19 cellular contexts compared by ENCODE assay signal in genomic region chr3:25751691-25752090, GRCh38. TPM values are rescaled to one million over a fixed set of nuclear protein-coding genes. Genes with fewer than 3 reads are reported as not detected.
DNase-seq lines count a peak whose midpoint lies in the region; ATAC-seq, FAIRE-seq and TF ChIP-seq lines count a peak whose summit lies in the region.
"Had no signal": no experiment of that assay in that cellular context is flagged by ENCODE, and none has a peak within 500 bp of the region (broad histone marks: within the 10 kb centered on the region; RNA-seq: fewer than 3 reads in every experiment).

No MANE protein-coding gene starts in this region.

- POLR2A ChIA-PET in HepG2 (lab: Yijun Ruan, JAX): no interaction called here

- H3K4ac ChIP-seq in mesendoderm (ENCODE audit: low read depth, low read length): no peak overlapping the region

- H3K36me3 ChIP-seq in HepG2 (replicated peaks in 1 of 2; ENCODE audit: control insufficient read depth in 1 of 2, insufficient read depth in 2 of 2, low read length in 2 of 2) (peaks cover 10 to 48% of the 10 kb centered on the region in 2 experiments), right lobe of liver (peaks cover 0 to 25% (median 14%) of the 10 kb centered on the region in 4 donors), SK-N-MC (ENCODE audit: insufficient read depth, low read length) (peaks cover 17% of the 10 kb centered on the region; the same call in 1 of the 2 replicates), mesendoderm (ENCODE audit: control insufficient read depth, insufficient read depth, low read length) (no peaks in the 10 kb centered on the region)
- H3K36me3 ChIP-seq: BE2C had no signal

- TF ChIP-seq CTCF in HepG2 (CRISPR knock-in tag; IDR thresholded peaks at IDR 0.05): no peak
- TF ChIP-seq CTCF in right lobe of liver (IDR thresholded peaks at IDR 0.05): no peak

- no TSS peak for BruUV-seq in HepG2 (replicated peaks; lab: Mats Ljungman, UMichigan)

- WGBS in HepG2 (ENCODE audit: low lambda C conversion rate): 94% methylated on average over 1 of the region's 1 CpG
- WGBS in right lobe of liver (ENCODE audit: insufficient coverage, low coverage, low lambda C conversion rate, missing lambda C conversion rate): 67% methylated on average over 1 of the region's 1 CpG
- no CpG with 5 or more reads among the region's 1 CpG for WGBS in mesendoderm (ENCODE audit: extremely low coverage, insufficient coverage, low lambda C conversion rate)

- no peak overlapping the region for H2AFZ ChIP-seq in HepG2 (ENCODE audit: low read length)
- H2AFZ ChIP-seq: GM23248 had no signal

- no peaks in the 10 kb centered on the region for H3K79me1 ChIP-seq in mesendoderm (ENCODE audit: low read length)

- no peak for TF ChIP-seq RAD21 in HepG2 (CRISPR knock-in tag; IDR thresholded peaks at IDR 0.05)

- no peak overlapping the region for H3K4me2 ChIP-seq in HepG2 (ENCODE audit: low read depth, low read length)
- H3K4me2 ChIP-seq in mesendoderm (ENCODE audit: low read length): no peak overlapping the region

- H3K9me3 ChIP-seq in HepG2 (ENCODE audit: low read length) (no peaks in the 10 kb centered on the region), right lobe of liver (no peaks in the 10 kb centered on the region), SK-N-MC (ENCODE audit: low read depth, low read length) (no peaks in the 10 kb centered on the region)
- H3K9me3 ChIP-seq: BE2C, Peyer's patch had no signal

- H3K27ac ChIP-seq in HepG2 (ENCODE audit: extremely low read length, insufficient read depth, low read length) (no peak overlapping the region), right lobe of liver (no peak overlapping the region), SK-N-MC (peak overlapping the region; percentile 57; the same call in 1 of the 2 replicates), mesendoderm (ENCODE audit: low read depth, low read length) (no peak overlapping the region)
- H3K27ac ChIP-seq: GM23248, Peyer's patch had no signal

- no peak overlapping the region for H4K5ac ChIP-seq in mesendoderm (ENCODE audit: low read length)

- TF ChIP-seq POLR2A in HepG2 (IDR thresholded peaks at IDR 0.05; ENCODE audit: insufficient read depth in 1 of 2, low read depth in 2 of 2, low read length in 2 of 2) (no peak), right lobe of liver (IDR thresholded peaks at IDR 0.05) (no peak), GM18505 (IDR thresholded peaks at IDR 0.05; ENCODE audit: borderline replicate concordance, extremely low read depth, insufficient read depth, insufficient read length) (no peak)

- intact Hi-C loops in HepG2 (cut with micrococcal nuclease; ENCODE audit: unreplicated experiment): no loop called here
- intact Hi-C loops in right lobe of liver (cut with DNase I): no loop called here

- H3K79me2 ChIP-seq in HepG2 (ENCODE audit: insufficient read depth, low read length) (no peaks in the 10 kb centered on the region), mesendoderm (ENCODE audit: control insufficient read depth, insufficient read depth, low read length) (no peaks in the 10 kb centered on the region)

- no peak overlapping the region for H3K18ac ChIP-seq in mesendoderm (ENCODE audit: low read length)

- H3K56ac ChIP-seq in mesendoderm (ENCODE audit: low read length): no peak overlapping the region

- no peak overlapping the region for H2BK5ac ChIP-seq in mesendoderm (ENCODE audit: low read length)

- no peaks in the 10 kb centered on the region for H3K27me3 ChIP-seq in HepG2 (ENCODE audit: control insufficient read depth in 1 of 2, insufficient read depth in 2 of 2, low read length in 2 of 2)
- no peaks in the 10 kb centered on the region for H3K27me3 ChIP-seq in right lobe of liver
- H3K27me3 ChIP-seq in mesendoderm (ENCODE audit: insufficient read depth, low read length, poor library complexity): no peaks in the 10 kb centered on the region
- H3K27me3 ChIP-seq: BE2C, Peyer's patch had no signal

- in situ Hi-C loops in HepG2 (cut with HindIII; ENCODE audit: extremely low pct_ligation_motif_present, low pct_unique_long_range_greater_than_20kb): no loop called here

- DNase-seq in HepG2 (ENCODE audit: low spot score) (no peak), right lobe of liver (no peak), SK-N-MC (ENCODE audit: low read depth, low spot score) (no peak), mesendoderm (peak; percentile 17), GM19239 (ENCODE audit: insufficient read length, low spot score) (no peak)
- DNase-seq: BE2C; CD4-positive, alpha-beta T cell; GM23248; NCI-H1105; NCI-H2081; NCI-H748 treated with DMSO at 0.1 percent for 48 hours; NK-92 treated with Interleukin-12 subunit alpha and Interleukin-12 subunit beta, amount 100 ng/mL, for 24 hours; Peyer's patch had no signal

- H3K23ac ChIP-seq in mesendoderm (ENCODE audit: low read length): no peak overlapping the region

- FAIRE-seq in HepG2 (lab: Jason Lieb, UNC) (no peak), GM19239 (lab: Jason Lieb, UNC) (no peak)
- FAIRE-seq: A204.1, K562 had no signal

- ATAC-seq in HepG2 (no peak), right lobe of liver (no peak), GM18505 (IDR thresholded peaks at IDR 0.05; ENCODE audit: unreplicated experiment) (no peak), GM21390 (IDR thresholded peaks at IDR 0.05; ENCODE audit: unreplicated experiment) (no peak)
- ATAC-seq: HCT116, K562, Right ventricle myocardium inferior had no signal

- H4K20me1 ChIP-seq in HepG2 (ENCODE audit: insufficient read depth, low read length): no peaks in the 10 kb centered on the region

- no peak overlapping the region for H2BK120ac ChIP-seq in mesendoderm (ENCODE audit: low read depth, low read length)

- no peak overlapping the region for H2AK5ac ChIP-seq in mesendoderm (ENCODE audit: low read length)

- CTCF ChIA-PET in HepG2 (lab: Yijun Ruan, JAX; ENCODE audit: low intra/inter-chr PET ratio, low total read pairs): no interaction called here

- no peak overlapping the region for H2BK15ac ChIP-seq in mesendoderm (replicated peaks; ENCODE audit: low read depth)

- TF ChIP-seq EP300 in HepG2 (IDR thresholded peaks at IDR 0.05; ENCODE audit: low read depth in 2 of 2, low read length in 2 of 2): no peak
- TF ChIP-seq EP300 in HepG2 (CRISPR knock-in tag; IDR thresholded peaks at IDR 0.05; ENCODE audit: borderline replicate concordance): no peak

- no peak overlapping the region for H4K8ac ChIP-seq in mesendoderm (ENCODE audit: low read depth, low read length)

- no peak overlapping the region for H3K9ac ChIP-seq in HepG2 (ENCODE audit: insufficient read depth, low read depth, low read length)
- H3K9ac ChIP-seq in SK-N-MC (ENCODE audit: insufficient read length): no peak overlapping the region
- no peak overlapping the region for H3K9ac ChIP-seq in mesendoderm (ENCODE audit: low read length)
- H3K9ac ChIP-seq: GM23248 had no signal

- H3K4me3 ChIP-seq in HepG2 (replicated peaks in 1 of 3; ENCODE audit: insufficient read depth in 1 of 3, low read depth in 2 of 3, low read length in 3 of 3): no peak overlapping the region
- no peak overlapping the region for H3K4me3 ChIP-seq in right lobe of liver
- no peak overlapping the region for H3K4me3 ChIP-seq in SK-N-MC
- no peak overlapping the region for H3K4me3 ChIP-seq in mesendoderm (ENCODE audit: low read length)
- H3K4me3 ChIP-seq: GM23248, K562, Peyer's patch had no signal

- H3K4me1 ChIP-seq in HepG2 (ENCODE audit: insufficient read depth, low read length) (no peaks in the 10 kb centered on the region), right lobe of liver (no peaks in the 10 kb centered on the region), mesendoderm (ENCODE audit: control insufficient read depth, low read depth, low read length) (peaks cover 2% of the 10 kb centered on the region)
- H3K4me1 ChIP-seq: BE2C, Peyer's patch had no signal

RNA-seq across cellular contexts. Expression of gene NGLY1, which starts 31.6 kb away (rescaled TPM):
- total RNA-seq in HepG2 (2016; rRNA removed; fragmentation: Illumina TruSeq; extraction: Trizol) (44.5 and 53.6 TPM in 2 replicates), right lobe of liver (10 to 100 TPM; 20.8 to 53.1 (median 21.4) TPM)
- 20.6 and 24.6 TPM in 2 replicates for total RNA-seq in HepG2 (2016; cell fraction: cytosol; rRNA removed; fragmentation: Illumina TruSeq; extraction: Trizol; ENCODE audit: low read depth)
- total RNA-seq in HepG2 (2016; cell fraction: insoluble cytoplasmic fraction; rRNA removed; fragmentation: Illumina TruSeq; extraction: Trizol): 47.2 and 53.9 TPM in 2 replicates
- total RNA-seq in HepG2 (2016; cell fraction: membrane; rRNA removed; fragmentation: Illumina TruSeq; extraction: Trizol): 40.5 and 44.5 TPM in 2 replicates
- 45.5 and 51.6 TPM in 2 replicates for total RNA-seq in HepG2 (2016; cell fraction: nucleus; rRNA removed; fragmentation: Illumina TruSeq; extraction: Trizol)
- polyA plus RNA-seq in HepG2 (2011; rRNA removed): 26.7 and 28.2 TPM in 2 replicates
- polyA plus RNA-seq in HepG2 (2011; cell fraction: cytosol; rRNA removed): 9.0 and 15.4 TPM in 2 replicates
- polyA plus RNA-seq in HepG2 (2011; cell fraction: nucleus; rRNA removed): 21.8 and 30.1 TPM in 2 replicates
- 33.7 and 70.3 TPM in 2 replicates for polyA plus RNA-seq in HepG2 (2012)
- polyA plus RNA-seq in HepG2 (2016; cell fraction: cytosol; fragmentation: Illumina TruSeq; extraction: Trizol; ENCODE audit: low read depth): 16.6 and 17.0 TPM in 2 replicates
- 45.3 and 49.0 TPM in 2 replicates for polyA plus RNA-seq in HepG2 (2016; cell fraction: insoluble cytoplasmic fraction; fragmentation: Illumina TruSeq; extraction: Trizol; ENCODE audit: low read depth)
- polyA plus RNA-seq in HepG2 (2016; cell fraction: membrane; fragmentation: Illumina TruSeq; extraction: Trizol; ENCODE audit: low read depth): 26.4 and 27.3 TPM in 2 replicates
- 56.3 and 58.4 TPM in 2 replicates for polyA plus RNA-seq in HepG2 (2016; cell fraction: nucleus; fragmentation: Illumina TruSeq; extraction: Trizol; ENCODE audit: insufficient read depth, low read depth)
- polyA minus RNA-seq in HepG2 (2011; rRNA and poly(A)+ RNA removed; ENCODE audit: low replicate concordance): 10.2 and 14.1 TPM in 2 replicates
- polyA minus RNA-seq in HepG2 (2011; cell fraction: cytosol; rRNA and poly(A)+ RNA removed): 21.5 and 25.2 TPM in 2 replicates
- 83.3 and 108 TPM in 2 replicates for polyA minus RNA-seq in HepG2 (2011; cell fraction: nucleus; rRNA and poly(A)+ RNA removed)
- 18.5 TPM for polyA plus RNA-seq in mesendoderm (2013, experiment 1 of 2)
- 20.2 TPM for polyA plus RNA-seq in mesendoderm (2013, experiment 2 of 2)

RNA-seq across cellular contexts. Expression of gene OXSM, which starts 38.2 kb away (rescaled TPM):
- total RNA-seq in HepG2 (2016; rRNA removed; fragmentation: Illumina TruSeq; extraction: Trizol): 14.1 and 18.2 TPM in 2 replicates
- total RNA-seq in HepG2 (2016; cell fraction: cytosol; rRNA removed; fragmentation: Illumina TruSeq; extraction: Trizol; ENCODE audit: low read depth): 4.5 and 6.4 TPM in 2 replicates
- total RNA-seq in HepG2 (2016; cell fraction: insoluble cytoplasmic fraction; rRNA removed; fragmentation: Illumina TruSeq; extraction: Trizol): 12.5 and 18.8 TPM in 2 replicates
- total RNA-seq in HepG2 (2016; cell fraction: membrane; rRNA removed; fragmentation: Illumina TruSeq; extraction: Trizol): 9.4 and 9.5 TPM in 2 replicates
- total RNA-seq in HepG2 (2016; cell fraction: nucleus; rRNA removed; fragmentation: Illumina TruSeq; extraction: Trizol): 13.9 and 15.9 TPM in 2 replicates
- 28.8 and 34.4 TPM in 2 replicates for polyA plus RNA-seq in HepG2 (2011; rRNA removed)
- 17.2 and 22.8 TPM in 2 replicates for polyA plus RNA-seq in HepG2 (2011; cell fraction: cytosol; rRNA removed)
- 27.7 and 44.1 TPM in 2 replicates for polyA plus RNA-seq in HepG2 (2011; cell fraction: nucleus; rRNA removed)
- polyA plus RNA-seq in HepG2 (2012): 14.1 and 19.7 TPM in 2 replicates
- 4.3 and 4.9 TPM in 2 replicates for polyA plus RNA-seq in HepG2 (2016; cell fraction: cytosol; fragmentation: Illumina TruSeq; extraction: Trizol; ENCODE audit: low read depth)
- polyA plus RNA-seq in HepG2 (2016; cell fraction: insoluble cytoplasmic fraction; fragmentation: Illumina TruSeq; extraction: Trizol; ENCODE audit: low read depth): 10.8 and 11.6 TPM in 2 replicates
- 4.9 and 5.1 TPM in 2 replicates for polyA plus RNA-seq in HepG2 (2016; cell fraction: membrane; fragmentation: Illumina TruSeq; extraction: Trizol; ENCODE audit: low read depth)
- polyA plus RNA-seq in HepG2 (2016; cell fraction: nucleus; fragmentation: Illumina TruSeq; extraction: Trizol; ENCODE audit: insufficient read depth, low read depth): 18.1 and 22.4 TPM in 2 replicates
- 9.8 and 14.4 TPM in 2 replicates for polyA minus RNA-seq in HepG2 (2011; rRNA and poly(A)+ RNA removed; ENCODE audit: low replicate concordance)
- 5.9 and 7.8 TPM in 2 replicates for polyA minus RNA-seq in HepG2 (2011; cell fraction: cytosol; rRNA and poly(A)+ RNA removed)
- polyA minus RNA-seq in HepG2 (2011; cell fraction: nucleus; rRNA and poly(A)+ RNA removed): 8.8 and 12.8 TPM in 2 replicates
- total RNA-seq in right lobe of liver: 10 to 100 TPM; 12.5 to 16.8 (median 15.6) TPM
- polyA plus RNA-seq in mesendoderm (2013, experiment 1 of 2): 1.8 TPM
- polyA plus RNA-seq in mesendoderm (2013, experiment 2 of 2): 1.7 TPM
